ENCODE assay signal across 9 cellular contexts in the genomic region with DNA sequence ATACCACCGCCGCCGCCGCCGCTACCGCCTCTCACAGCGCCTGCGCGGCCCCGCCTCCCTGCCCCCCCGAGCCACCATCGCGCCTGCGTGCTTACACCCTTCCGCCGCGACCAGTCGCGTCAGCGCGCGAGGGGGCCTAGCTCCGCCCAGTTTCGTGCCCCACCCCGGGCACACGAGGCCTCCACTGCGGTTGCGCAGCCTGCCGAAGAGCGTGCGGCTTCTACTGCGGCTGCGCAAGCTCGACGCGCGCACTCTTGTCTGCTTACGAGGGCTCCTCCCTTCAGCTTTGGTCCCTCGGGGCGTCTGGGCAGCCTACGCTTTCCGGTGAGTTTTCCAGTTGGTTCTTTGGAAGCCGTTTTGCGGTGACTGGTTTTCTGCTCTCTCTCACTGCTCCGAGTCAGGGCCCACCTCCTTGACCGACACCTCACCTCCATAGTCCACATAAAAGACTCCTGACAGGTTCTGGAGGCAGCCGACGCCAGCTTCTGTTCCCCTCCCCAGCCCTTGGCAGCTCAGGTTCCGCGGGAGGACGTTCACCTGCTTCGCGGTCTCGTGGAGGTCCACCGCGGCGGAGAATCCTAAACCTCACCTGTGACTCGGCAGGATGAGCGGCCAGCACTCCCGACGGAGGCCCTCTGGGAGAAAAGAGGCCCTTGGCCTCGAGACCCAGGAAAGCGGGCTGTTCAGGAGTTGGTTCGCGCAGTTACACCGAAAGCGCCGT. TPM values are rescaled to one million over a fixed set of nuclear protein-coding genes. Genes with fewer than 3 reads are reported as not detected.
A peak's percentile ranks its signal among the peaks of the same experiment; 100 is the strongest.
DNase-seq lines count a peak whose midpoint lies in the region; ATAC-seq, FAIRE-seq and TF ChIP-seq lines count a peak whose summit lies in the region.
"Had no signal": no experiment of that assay in that cellular context is flagged by ENCODE, and none has a peak within 500 bp of the region (broad histone marks: within the 10 kb centered on the region; RNA-seq: fewer than 3 reads in every experiment).

PITPNB (minus strand) TSS at position 35 of the 721 bp plus-strand sequence. CDS start 65 bp downstream, outside the sequence.

- peaks cover 59% of the 10 kb centered on the region for H3K79me2 ChIP-seq in keratinocyte (ENCODE audit: control insufficient read depth, insufficient read depth, low read length)

- no peaks in the 10 kb centered on the region for H3K27me3 ChIP-seq in keratinocyte (ENCODE audit: control insufficient read depth, extremely low read depth, insufficient read depth, low read length)

- TF ChIP-seq CTCF in keratinocyte (optimal IDR thresholded peaks at IDR 0.05 in 1 of 3, IDR thresholded peaks at IDR 0.05 in 1 of 3, conservative IDR thresholded peaks at IDR 0.05 in 1 of 3; ENCODE audit: extremely low read depth in 1 of 3, insufficient read depth in 2 of 3, low read length in 3 of 3): no peak

- H3K36me3 ChIP-seq in keratinocyte (ENCODE audit: control insufficient read depth in 2 of 2, extremely low read depth in 1 of 2, insufficient read depth in 2 of 2, low read length in 2 of 2): peaks cover 2 to 6% of the 10 kb centered on the region in 2 experiments

- H2AFZ ChIP-seq in keratinocyte (ENCODE audit: control insufficient read depth, low read length): peak within 1 kb of the TSS; percentile 90

- peaks cover 26% of the 10 kb centered on the region for H4K20me1 ChIP-seq in keratinocyte (ENCODE audit: control insufficient read depth, extremely low read depth, insufficient read depth, low read length)

- H3K27ac ChIP-seq in keratinocyte (ENCODE audit: control insufficient read depth, insufficient read depth, low read length): peak within 1 kb of the TSS; percentile 90

- H3K4me1 ChIP-seq in keratinocyte (ENCODE audit: control insufficient read depth, extremely low read depth, insufficient read depth, low read length): peaks cover 31% of the 10 kb centered on the region

- dilution Hi-C loops in keratinocyte (cut with MboI; ENCODE audit: extremely low pct_ligation_motif_present, low sequenced_read_pairs): no loop called here

- no peaks in the 10 kb centered on the region for H3K9me1 ChIP-seq in keratinocyte (ENCODE audit: control insufficient read depth, extremely low read depth, insufficient read depth, low read length)

- no peak for FAIRE-seq in keratinocyte (lab: Jason Lieb, UNC)
- FAIRE-seq: endometrium had no signal

- no peaks in the 10 kb centered on the region for H3K9me3 ChIP-seq in keratinocyte (ENCODE audit: control insufficient read depth, low read depth, low read length)

- H3K4me3 ChIP-seq in keratinocyte (ENCODE audit: control insufficient read depth in 2 of 3, extremely low read depth in 1 of 3, insufficient read depth in 2 of 3, low read depth in 1 of 3, low read length in 3 of 3): peak within 1 kb of the TSS; percentile 88 to 96 (median 93)

- H3K4me2 ChIP-seq in keratinocyte (ENCODE audit: control insufficient read depth, extremely low read depth, insufficient read depth, low read depth, low read length): peak within 1 kb of the TSS; percentile 95

- ATAC-seq in HG03432 (IDR thresholded peaks at IDR 0.05; ENCODE audit: unreplicated experiment): peak; percentile 85

- H3K9ac ChIP-seq in keratinocyte (ENCODE audit: control insufficient read depth, extremely low read depth, insufficient read depth, low read length): peak within 1 kb of the TSS; percentile 94

- peak; percentile 73 for TF ChIP-seq POLR2A in GM19193 (IDR thresholded peaks at IDR 0.05; ENCODE audit: extremely low read depth, insufficient read depth, insufficient read length)

- DNase-seq in AML-193 (lab: John Stamatoyannopoulos, UW) (peak; percentile 92 to 94), NCI-H510A (lab: John Stamatoyannopoulos, UW) (peak; percentile 70), cerebellar nuclear complex (lab: John Stamatoyannopoulos, UW) (peak; percentile 69 to 80), keratinocyte (ENCODE audit: low read depth, low spot score) (peak; percentile 87)
- DNase-seq in activated CD4-positive, alpha-beta T cell treated with anti-CD3 and anti-CD28 coated beads for 1 hour: peak; percentile 99
- peak; percentile 97 for DNase-seq in stimulated activated CD4-positive, alpha-beta T cell treated with anti-CD3 and anti-CD28 coated beads, Interleukin-12 subunit alpha, Interleukin-12 subunit beta, amount 100 ng/mL, for 48 hours (ENCODE audit: low read depth in 2 of 3, low spot score in 1 of 3)

RNA-seq across cellular contexts. Expression of gene PITPNB, which starts in this region (rescaled TPM):
- polyA plus RNA-seq in keratinocyte: 39.1 to 81.6 TPM (median 76.3 TPM) in 3 replicates
- polyA plus RNA-seq in keratinocyte (2011; ENCODE audit: low read depth): 152 TPM
- polyA plus RNA-seq in keratinocyte (2011; cell fraction: cytosol; rRNA removed): 47.1 and 83.6 TPM in 2 replicates
- polyA plus RNA-seq in keratinocyte (2011; cell fraction: nucleus; rRNA removed): 63.2 and 71.1 TPM in 2 replicates
- polyA plus RNA-seq in keratinocyte (2012; ENCODE audit: low replicate concordance): 51.7 and 81.2 TPM in 2 replicates
- 29.3 to 70.3 TPM (median 30.1 TPM) in 3 replicates for polyA minus RNA-seq in keratinocyte
- 27.6 TPM for polyA minus RNA-seq in keratinocyte (2011; cell fraction: cytosol; rRNA and poly(A)+ RNA removed)
- polyA minus RNA-seq in keratinocyte (2011; cell fraction: nucleus; rRNA and poly(A)+ RNA removed): 29.4 and 65.4 TPM in 2 replicates

Comparison
In these comparisons a context has a peak if more than half of its experiments do, and no peak if none do; other contexts are left out.
1. Peak in every context shown above with its lines: DNase-seq, ATAC-seq, H3K4me3 ChIP-seq and H3K27ac ChIP-seq.